ENCODE assay signal across 10 cellular contexts in the genomic region with DNA sequence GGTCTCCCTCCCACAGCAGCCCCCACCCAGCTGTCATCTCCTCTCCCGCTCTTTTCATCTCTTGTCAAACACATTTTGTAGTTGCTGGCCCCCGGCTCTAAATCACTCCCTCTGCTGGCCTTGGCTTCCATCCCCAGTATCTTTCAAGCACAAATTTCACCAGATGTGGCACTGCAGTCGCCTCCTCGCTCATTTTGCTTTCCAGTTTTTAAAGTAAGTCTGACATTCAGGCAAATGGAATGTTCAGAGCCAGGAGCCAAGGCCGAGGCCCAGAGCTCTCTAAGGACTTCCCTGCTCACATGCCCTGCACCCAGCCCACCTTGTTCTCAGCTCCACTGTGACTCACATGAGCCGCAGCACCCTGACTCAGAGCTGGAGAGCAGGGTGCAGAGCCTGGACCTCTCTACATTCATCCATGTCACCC.
A peak's percentile ranks its signal among the peaks of the same experiment; 100 is the strongest.
DNase-seq lines count a peak whose midpoint lies in the region; ATAC-seq and TF ChIP-seq lines count a peak whose summit lies in the region.
"Had no signal": no experiment of that assay in that cellular context is flagged by ENCODE, and none has a peak within 500 bp of the region (broad histone marks: within the 10 kb centered on the region; RNA-seq: fewer than 3 reads in every experiment).

No MANE protein-coding gene starts in this region.

- H3K4me3 Mint-ChIP-seq in activated T-cell treated with anti-CD3 and anti-CD28 coated beads, Interleukin-2, amount 50 U/mL, for 72 hours = no peak overlapping the region
- no peak overlapping the region for H3K4me3 Mint-ChIP-seq in activated T-cell treated with anti-CD3 and anti-CD28 coated beads, Interleukin-2, amount 50 U/mL, for 4 hours
- no peak overlapping the region for H3K4me3 Mint-ChIP-seq in activated T-helper 17 cell treated with anti-CD3 and anti-CD28 coated beads, Interleukin-2, amount 50 U/mL, for 72 hours

- peaks cover 6% of the 10 kb centered on the region for H3K4me1 Mint-ChIP-seq in activated T-cell treated with anti-CD3 and anti-CD28 coated beads, Interleukin-2, amount 50 U/mL, for 72 hours (ENCODE audit: low read depth)
- H3K4me1 Mint-ChIP-seq in activated T-cell treated with anti-CD3 and anti-CD28 coated beads, Interleukin-2, amount 50 U/mL, for 4 hours (ENCODE audit: low read depth) = no peaks in the 10 kb centered on the region
- no peaks in the 10 kb centered on the region for H3K4me1 Mint-ChIP-seq in activated T-helper 17 cell treated with anti-CD3 and anti-CD28 coated beads, Interleukin-2, amount 50 U/mL, for 72 hours

- H3K9me3 ChIP-seq in left ventricle myocardium inferior (replicated peaks) (no peaks in the 10 kb centered on the region), testis (no peaks in the 10 kb centered on the region), colonic mucosa (no peaks in the 10 kb centered on the region)

- H3K9ac ChIP-seq in colonic mucosa (ENCODE audit: low read depth in 2 of 2, low read length in 2 of 2) = no peak overlapping the region

- H3K27me3 ChIP-seq in left ventricle myocardium inferior (ENCODE audit: low read depth) = no peaks in the 10 kb centered on the region
- H3K27me3 ChIP-seq in testis = no peaks in the 10 kb centered on the region
- H3K27me3 ChIP-seq in colonic mucosa = no peaks in the 10 kb centered on the region

- no peak for TF ChIP-seq POLR2A in testis (IDR thresholded peaks at IDR 0.05)

- WGBS in testis, 2 donors = 40 to 68% methylated on average over 6 of the region's 6 CpGs

- H3K27ac Mint-ChIP-seq in activated T-cell treated with anti-CD3 and anti-CD28 coated beads, Interleukin-2, amount 50 U/mL, for 72 hours = no peak overlapping the region
- H3K27ac Mint-ChIP-seq in activated T-helper 17 cell treated with anti-CD3 and anti-CD28 coated beads, Interleukin-2, amount 50 U/mL, for 72 hours = no peak overlapping the region

- H3K27ac ChIP-seq in left ventricle myocardium inferior (replicated peaks) = peak overlapping the region; percentile 52
- peak overlapping the region in 1 of 2 donors; percentile 2 for H3K27ac ChIP-seq in testis
- H3K27ac ChIP-seq in colonic mucosa = no peak overlapping the region

- H3K4me1 ChIP-seq in left ventricle myocardium inferior (peaks cover 37% of the 10 kb centered on the region), testis (peaks cover 26% of the 10 kb centered on the region), colonic mucosa (no peaks in the 10 kb centered on the region)

- H3K27me3 Mint-ChIP-seq in activated T-cell treated with anti-CD3 and anti-CD28 coated beads, Interleukin-2, amount 50 U/mL, for 72 hours (ENCODE audit: low read depth) = no peaks in the 10 kb centered on the region
- H3K27me3 Mint-ChIP-seq in activated T-cell treated with anti-CD3 and anti-CD28 coated beads, Interleukin-2, amount 50 U/mL, for 4 hours (ENCODE audit: low read depth) = peaks cover 5% of the 10 kb centered on the region
- H3K27me3 Mint-ChIP-seq in activated T-helper 17 cell treated with anti-CD3 and anti-CD28 coated beads, Interleukin-2, amount 50 U/mL, for 72 hours = peaks cover 34% of the 10 kb centered on the region

- H3K36me3 ChIP-seq in left ventricle myocardium inferior = no peaks in the 10 kb centered on the region
- no peaks in the 10 kb centered on the region for H3K36me3 ChIP-seq in testis (ENCODE audit: low read depth, missing control alignments)
- H3K36me3 ChIP-seq in colonic mucosa = no peaks in the 10 kb centered on the region

- no peaks in the 10 kb centered on the region for H3K9me3 Mint-ChIP-seq in activated T-cell treated with anti-CD3 and anti-CD28 coated beads, Interleukin-2, amount 50 U/mL, for 72 hours
- no peaks in the 10 kb centered on the region for H3K9me3 Mint-ChIP-seq in activated T-cell treated with anti-CD3 and anti-CD28 coated beads, Interleukin-2, amount 50 U/mL, for 4 hours
- H3K9me3 Mint-ChIP-seq in activated T-helper 17 cell treated with anti-CD3 and anti-CD28 coated beads, Interleukin-2, amount 50 U/mL, for 72 hours = no peaks in the 10 kb centered on the region

- ATAC-seq in activated T-cell treated with anti-CD3 and anti-CD28 coated beads, Interleukin-2, amount 50 U/mL, for 72 hours (replicated peaks in 1 of 2) = peak; percentile 53 to 82
- no peak for ATAC-seq in activated T-cell treated with anti-CD3 and anti-CD28 coated beads, Interleukin-2, amount 50 U/mL, for 4 hours
- peak; percentile 64 for ATAC-seq in activated T-helper 17 cell treated with anti-CD3 and anti-CD28 coated beads, Interleukin-2, amount 50 U/mL, for 72 hours (replicated peaks)

- no peak overlapping the region for H3K4me3 ChIP-seq in left ventricle myocardium inferior
- H3K4me3 ChIP-seq in testis = no peak overlapping the region
- H3K4me3 ChIP-seq in colonic mucosa = no peak overlapping the region

- TF ChIP-seq CTCF in left ventricle myocardium inferior (IDR thresholded peaks at IDR 0.05; ENCODE audit: borderline replicate concordance) (peak; percentile 36), testis (IDR thresholded peaks at IDR 0.05) (no peak), colonic mucosa (IDR thresholded peaks at IDR 0.05) (no peak)

- no peaks in the 10 kb centered on the region for H3K36me3 Mint-ChIP-seq in activated T-cell treated with anti-CD3 and anti-CD28 coated beads, Interleukin-2, amount 50 U/mL, for 72 hours (ENCODE audit: insufficient read depth in 2 of 2)
- H3K36me3 Mint-ChIP-seq in activated T-cell treated with anti-CD3 and anti-CD28 coated beads, Interleukin-2, amount 50 U/mL, for 4 hours (ENCODE audit: insufficient read depth) = no peaks in the 10 kb centered on the region
- no peaks in the 10 kb centered on the region for H3K36me3 Mint-ChIP-seq in activated T-helper 17 cell treated with anti-CD3 and anti-CD28 coated beads, Interleukin-2, amount 50 U/mL, for 72 hours (ENCODE audit: low read depth)

- intact Hi-C loops in left ventricle myocardium inferior (cut with micrococcal nuclease) (no loop called here), testis (cut with DNase I; ENCODE audit: low total_unique reads) (no loop called here), colonic mucosa (cut with DNase I) (no loop called here)

- DNase-seq in activated T-cell treated with anti-CD3 and anti-CD28 coated beads, Interleukin-2, amount 50 U/mL, for 72 hours = peak; percentile 2 to 12
- no peak for DNase-seq in activated T-cell treated with anti-CD3 and anti-CD28 coated beads, Interleukin-2, amount 50 U/mL, for 4 hours
- DNase-seq in left ventricle myocardium inferior (peak; percentile 20), testis (peak; percentile 51), NCI-H146 (lab: John Stamatoyannopoulos, UW) (no peak), colonic mucosa (no peak)
- DNase-seq in NK-92 treated with Interleukin-12 subunit alpha and Interleukin-12 subunit beta, amount 100 ng/mL, for 24 hours (lab: John Stamatoyannopoulos, UW) = no peak
- DNase-seq: NCI-H2081 treated with DMSO at 0.1 percent for 48 hours; stimulated activated CD4-positive, alpha-beta T cell treated with anti-CD3 and anti-CD28 coated beads, Interleukin-2, amount 100 ng/mL, for 48 hours had no signal

Comparison
In these comparisons a context has a peak if more than half of its experiments do, and no peak if none do; other contexts are left out.
1. ATAC-seq: peak in activated T-cell treated with anti-CD3 and anti-CD28 coated beads, Interleukin-2, amount 50 U/mL, for 72 hours (2 of 2) and activated T-helper 17 cell treated with anti-CD3 and anti-CD28 coated beads, Interleukin-2, amount 50 U/mL, for 72 hours (single experiment); none in activated T-cell treated with anti-CD3 and anti-CD28 coated beads, Interleukin-2, amount 50 U/mL, for 4 hours (0 of 2).
2. DNase-seq: peak in activated T-cell treated with anti-CD3 and anti-CD28 coated beads, Interleukin-2, amount 50 U/mL, for 72 hours (2 of 2), left ventricle myocardium inferior (single experiment) and testis (single experiment); none in activated T-cell treated with anti-CD3 and anti-CD28 coated beads, Interleukin-2, amount 50 U/mL, for 4 hours (single experiment), NK-92 treated with Interleukin-12 subunit alpha and Interleukin-12 subunit beta, amount 100 ng/mL, for 24 hours (single experiment), NCI-H146 (single experiment) and colonic mucosa (single experiment).